11 cellular contexts compared by ENCODE assay signal in genomic region chr6:15413558-15414257, GRCh38.
DNase-seq lines count a peak whose midpoint lies in the region; ATAC-seq and TF ChIP-seq lines count a peak whose summit lies in the region.
"Had no signal": no experiment of that assay in that cellular context is flagged by ENCODE, and none has a peak within 500 bp of the region (broad histone marks: within the 10 kb centered on the region; RNA-seq: fewer than 3 reads in every experiment).

No MANE protein-coding gene starts in this region.

- H3K27me3 Mint-ChIP-seq in natural killer cell (ENCODE audit: low read depth in 2 of 2) = no peaks in the 10 kb centered on the region
- H3K27me3 Mint-ChIP-seq in natural killer cell treated with Interleukin-12 subunit alpha and Interleukin-12 subunit beta and Interleukin-15 and Interleukin-18, amount 100 ng/mL, for 72 hours = no peaks in the 10 kb centered on the region
- no peaks in the 10 kb centered on the region for H3K27me3 Mint-ChIP-seq in CD8-positive, alpha-beta memory T cell
- H3K27me3 Mint-ChIP-seq: activated CD4-positive, alpha-beta T cell treated with anti-CD3 and anti-CD28 coated beads, Interleukin-2, amount 10 ng/mL, durations not matched to agents 7 days and 5 days; activated naive CD8-positive, alpha-beta T cell had no signal

- peaks cover 70 to 77% of the 10 kb centered on the region in 2 donors for H3K4me1 Mint-ChIP-seq in natural killer cell
- H3K4me1 Mint-ChIP-seq in natural killer cell treated with Interleukin-12 subunit alpha and Interleukin-12 subunit beta and Interleukin-15 and Interleukin-18, amount 100 ng/mL, for 72 hours (ENCODE audit: low read depth in 2 of 2) = peaks cover 57 to 58% of the 10 kb centered on the region in 2 donors
- H3K4me1 Mint-ChIP-seq in CD8-positive, alpha-beta memory T cell = peaks cover 47 to 65% (median 61%) of the 10 kb centered on the region in 3 donors

- peak overlapping the region; percentile 39 to 57 for H3K27ac Mint-ChIP-seq in natural killer cell
- H3K27ac Mint-ChIP-seq in natural killer cell treated with Interleukin-12 subunit alpha and Interleukin-12 subunit beta and Interleukin-15 and Interleukin-18, amount 100 ng/mL, for 72 hours = peak overlapping the region in 1 of 2 donors; percentile 54
- peak overlapping the region in 4 of 8 donors; percentile 36 to 58 (median 50) for H3K27ac Mint-ChIP-seq in CD8-positive, alpha-beta memory T cell
- H3K27ac Mint-ChIP-seq: activated CD4-positive, alpha-beta T cell treated with anti-CD3 and anti-CD28 coated beads, Interleukin-2, amount 10 ng/mL, durations not matched to agents 7 days and 5 days had no signal

- H3K9me3 Mint-ChIP-seq in natural killer cell = no peaks in the 10 kb centered on the region
- H3K9me3 Mint-ChIP-seq in natural killer cell treated with Interleukin-12 subunit alpha and Interleukin-12 subunit beta and Interleukin-15 and Interleukin-18, amount 100 ng/mL, for 72 hours = no peaks in the 10 kb centered on the region
- H3K9me3 Mint-ChIP-seq in CD8-positive, alpha-beta memory T cell = peaks cover 5 to 10% (median 6%) of the 10 kb centered on the region in 5 donors

- ATAC-seq in natural killer cell = no peak
- ATAC-seq in natural killer cell treated with Interleukin-12 subunit alpha and Interleukin-12 subunit beta and Interleukin-15 and Interleukin-18, amount 100 ng/mL, for 72 hours = no peak

- DNase-seq in natural killer cell (no peak), astrocyte of the spinal cord (ENCODE audit: low read depth, low spot score) (peak; percentile 53), iris pigment epithelial cell (ENCODE audit: low read depth) (peak; percentile 70), BE2C (no peak), A172 (ENCODE audit: low spot score) (no peak), OCI-M1 (lab: John Stamatoyannopoulos, UW) (no peak)
- no peak for DNase-seq in natural killer cell treated with Interleukin-12 subunit alpha and Interleukin-12 subunit beta and Interleukin-15 and Interleukin-18, amount 100 ng/mL, for 72 hours (ENCODE audit: low spot score)
- no peak for DNase-seq in CD8-positive, alpha-beta memory T cell
- DNase-seq: activated CD4-positive, alpha-beta T cell treated with anti-CD3 and anti-CD28 coated beads, Interleukin-2, amount 10 ng/mL, durations not matched to agents 7 days and 5 days had no signal

- no peaks in the 10 kb centered on the region for H3K36me3 Mint-ChIP-seq in natural killer cell
- peaks cover 15% of the 10 kb centered on the region for H3K36me3 Mint-ChIP-seq in natural killer cell treated with Interleukin-12 subunit alpha and Interleukin-12 subunit beta and Interleukin-15 and Interleukin-18, amount 100 ng/mL, for 72 hours
- H3K36me3 Mint-ChIP-seq in CD8-positive, alpha-beta memory T cell = peaks cover 16 to 37% (median 21%) of the 10 kb centered on the region in 3 donors

- H3K27ac ChIP-seq in CD8-positive, alpha-beta memory T cell (ENCODE audit: low read depth, low read length) = no peak overlapping the region
- H3K27ac ChIP-seq: KMS-11 had no signal

- POLR2A ChIA-PET in CD8-positive, alpha-beta memory T cell (lab: Charles Lee) = no interaction called here

- CTCF ChIA-PET in CD8-positive, alpha-beta memory T cell (lab: Charles Lee) = interaction anchor here (0.9 to 1.8 kb wide), 2 partner anchors 8 to 161 kb away, joined by 3 to 5 read pairs; no protein-coding TSS in a partner anchor

- in situ Hi-C loops in astrocyte of the spinal cord (cut with HindIII; ENCODE audit: low sequenced_read_pairs) = no loop called here

- intact Hi-C loops in natural killer cell (cut with micrococcal nuclease) = no loop called here

- H3K4me3 ChIP-seq in astrocyte of the spinal cord (ENCODE audit: low read depth, low read length) = no peak overlapping the region
- H3K4me3 ChIP-seq in BE2C (ENCODE audit: low read depth, low read length) = no peak overlapping the region
- H3K4me3 ChIP-seq in CD8-positive, alpha-beta memory T cell (ENCODE audit: low read length) = no peak overlapping the region

- H3K4me3 Mint-ChIP-seq in natural killer cell = no peak overlapping the region
- H3K4me3 Mint-ChIP-seq in natural killer cell treated with Interleukin-12 subunit alpha and Interleukin-12 subunit beta and Interleukin-15 and Interleukin-18, amount 100 ng/mL, for 72 hours = no peak overlapping the region
- H3K4me3 Mint-ChIP-seq in CD8-positive, alpha-beta memory T cell = no peak overlapping the region
- H3K4me3 Mint-ChIP-seq: activated CD4-positive, alpha-beta T cell treated with anti-CD3 and anti-CD28 coated beads, Interleukin-2, amount 10 ng/mL, durations not matched to agents 7 days and 5 days; activated naive CD8-positive, alpha-beta T cell had no signal

- H3K4me1 ChIP-seq in BE2C = peaks cover 9% of the 10 kb centered on the region
- peaks cover 39% of the 10 kb centered on the region for H3K4me1 ChIP-seq in CD8-positive, alpha-beta memory T cell (ENCODE audit: insufficient read depth, low read length)

- no peaks in the 10 kb centered on the region; the same call in none of the 2 replicates for H3K36me3 ChIP-seq in BE2C
- H3K36me3 ChIP-seq in CD8-positive, alpha-beta memory T cell (ENCODE audit: insufficient read depth, low read length) = no peaks in the 10 kb centered on the region

- H3K27me3 ChIP-seq in BE2C = no peaks in the 10 kb centered on the region
- H3K27me3 ChIP-seq in CD8-positive, alpha-beta memory T cell (ENCODE audit: insufficient read depth, low read length, poor library complexity, severe bottlenecking) = no peaks in the 10 kb centered on the region

- no peaks in the 10 kb centered on the region; the same call in 1 of the 2 replicates for H3K9me3 ChIP-seq in BE2C
- no peaks in the 10 kb centered on the region for H3K9me3 ChIP-seq in CD8-positive, alpha-beta memory T cell (ENCODE audit: low read length)

- no peak for TF ChIP-seq CTCF in natural killer cell (IDR thresholded peaks at IDR 0.05)
- no peak for TF ChIP-seq CTCF in astrocyte of the spinal cord (IDR thresholded peaks at IDR 0.05; ENCODE audit: low read depth, low read length)
- TF ChIP-seq CTCF in BE2C (IDR thresholded peaks at IDR 0.05; ENCODE audit: low read depth, low read length) = no peak

Comparison
In these comparisons a context has a peak if more than half of its experiments do, and no peak if none do; other contexts are left out.
1. DNase-seq: peak in astrocyte of the spinal cord (single experiment) and iris pigment epithelial cell (single experiment); none in natural killer cell (single experiment), natural killer cell treated with Interleukin-12 subunit alpha and Interleukin-12 subunit beta and Interleukin-15 and Interleukin-18, amount 100 ng/mL, for 72 hours (single experiment), BE2C (single experiment), CD8-positive, alpha-beta memory T cell (0 of 5), A172 (single experiment) and OCI-M1 (single experiment).